9 cellular contexts compared by ENCODE assay signal in the genomic region with DNA sequence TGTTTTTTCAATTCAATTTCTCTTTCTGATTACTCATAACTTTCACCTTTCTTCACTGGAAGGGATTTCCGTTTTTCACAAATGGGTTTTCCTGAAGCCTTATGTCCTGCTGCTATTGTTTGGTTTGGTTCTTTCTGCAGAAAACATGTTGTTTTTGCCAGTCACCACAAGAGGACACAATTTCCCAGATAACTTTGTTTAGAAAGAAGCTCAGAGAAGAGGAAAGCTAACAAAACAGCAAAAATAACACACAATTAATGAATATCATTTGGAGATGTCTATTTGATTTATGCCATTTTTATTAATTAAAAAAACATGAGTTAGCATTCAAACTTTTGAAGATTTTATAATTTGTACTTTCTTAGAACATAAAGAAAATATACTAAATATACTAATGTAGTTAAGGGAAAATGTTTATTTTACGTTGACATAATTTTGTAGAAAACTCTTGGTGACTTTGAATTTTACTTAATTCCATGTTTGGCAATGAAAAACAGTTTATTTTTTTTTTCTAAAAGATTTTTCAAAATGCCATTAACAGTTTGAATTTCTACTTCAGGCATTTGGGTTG. TPM values are rescaled to one million over a fixed set of nuclear protein-coding genes. Genes with fewer than 3 reads are reported as not detected.
DNase-seq lines count a peak whose midpoint lies in the region; ATAC-seq, FAIRE-seq and TF ChIP-seq lines count a peak whose summit lies in the region.
"Had no signal": no experiment of that assay in that cellular context is flagged by ENCODE, and none has a peak within 500 bp of the region (broad histone marks: within the 10 kb centered on the region; RNA-seq: fewer than 3 reads in every experiment).

No MANE protein-coding gene starts in this region.

- TF ChIP-seq RAD21 in A549 (conservative IDR thresholded peaks at IDR 0.05 in 1 of 2, IDR thresholded peaks at IDR 0.05 in 1 of 2), result peak; percentile 66 to 79; a peak in 4 of 5 replicates

- POLR2A ChIA-PET in A549 (lab: Yijun Ruan, JAX), result interaction anchor here (0.5 to 1.1 kb wide), 3 partner anchors 469 to 1618 kb away, joined by 3 to 6 read pairs (median 3); partner anchors contain the start of gene POLR1F

- TF ChIP-seq EP300 in A549 (IDR thresholded peaks at IDR 0.05), result no peak

- peak; percentile 23 to 47 for DNase-seq in A549 (ENCODE audit: low read depth in 1 of 2, low spot score in 1 of 2)
- peak; percentile 70 for DNase-seq in HCEC 1CT
- peak; percentile 65 for DNase-seq in RKO (ENCODE audit: low spot score)
- DNase-seq in fibroblast of peridontal ligament (ENCODE audit: extremely low read depth), result peak; percentile 83
- DNase-seq in GM19238 (ENCODE audit: insufficient read length, low spot score), result no peak
- no peak for DNase-seq in activated CD8-positive, alpha-beta memory T cell treated with anti-CD3 and anti-CD28 coated beads for 24 hours
- no peak for DNase-seq in stimulated activated CD4-positive, alpha-beta T cell treated with anti-CD3 and anti-CD28 coated beads, Interleukin-4, amount 100 ng/mL, for 1 hour
- no peak for DNase-seq in ecto neural progenitor cell (ENCODE audit: low spot score)

- H3K9me3 ChIP-seq in A549, result no peaks in the 10 kb centered on the region

- no peak for FAIRE-seq in A549 (lab: Jason Lieb, UNC)

- no peak overlapping the region for H3K4me3 ChIP-seq in A549

- H3K4me1 ChIP-seq in A549, result no peaks in the 10 kb centered on the region

- WGBS in A549 (ENCODE audit: missing lambda C conversion rate), result 30% methylated on average over 2 of the region's 2 CpGs

- CTCF ChIA-PET in A549 (lab: Yijun Ruan, JAX), result interaction anchor here (0.6 to 4.7 kb wide), 25 partner anchors 11 to 764 kb away, joined by 3 to 25 read pairs (median 4); partner anchors contain the start of gene FERD3L

- H3K4me2 ChIP-seq in A549, result no peak overlapping the region

- H3K27ac ChIP-seq in A549, result no peak overlapping the region

- no peak for TF ChIP-seq POLR2A in A549 (IDR thresholded peaks at IDR 0.05; ENCODE audit: low read length)

- no peak for ATAC-seq in A549

- TF ChIP-seq CTCF in A549 (IDR thresholded peaks at IDR 0.05), result peak; percentile 71

TF ChIP-seq in A549, 52 proteins besides CTCF, POLR2A, EP300 and RAD21:
- TF ChIP-seq NR3C1 (IDR thresholded peaks at IDR 0.05) (no peak), NFE2L2 (conservative IDR thresholded peaks at IDR 0.05; ENCODE audit: low read length) (0 out of 2 replicates have a peak, but pooled peaks have one; percentile 14), SMC3 (IDR thresholded peaks at IDR 0.05) (peak; percentile 73)

RNA-seq across cellular contexts. Expression of gene TWIST1, which starts 4.7 kb away (rescaled TPM):
- polyA plus RNA-seq in A549 (2011; rRNA removed) (0.61 and 0.75 TPM in 2 replicates), A549 (2017; fragmentation: RNase III; extraction: RNeasy Plus Mini Kit Qiagen cat#74134 plus additional on column Dnase treatment) (1.2 to 1.6 TPM (median 1.3 TPM) in 3 replicates)
- 4.2 and 5.5 TPM in 2 replicates for polyA plus RNA-seq in A549 (2012; cell fraction: cytosol; rRNA removed)
- 4.0 and 4.3 TPM in 2 replicates for polyA plus RNA-seq in A549 (2012; cell fraction: nucleus; rRNA removed)
- polyA minus RNA-seq in A549 (2011; rRNA and poly(A)+ RNA removed), result 0.12 and 2.4 TPM in 2 replicates

RNA-seq across cellular contexts. Expression of gene FERD3L, which starts 23.1 kb away (rescaled TPM):
- polyA plus RNA-seq in A549 (2011; rRNA removed) (not detected in 2 replicates), A549 (2017; fragmentation: RNase III; extraction: RNeasy Plus Mini Kit Qiagen cat#74134 plus additional on column Dnase treatment) (not detected in 3 replicates)
- not detected in 2 replicates for polyA plus RNA-seq in A549 (2012; cell fraction: cytosol; rRNA removed)
- not detected in 2 replicates for polyA plus RNA-seq in A549 (2012; cell fraction: nucleus; rRNA removed)
- polyA minus RNA-seq in A549 (2011; rRNA and poly(A)+ RNA removed), result not detected in 2 replicates
- polyA plus RNA-seq: adipose tissue had no signal

Comparison
In these comparisons a context has a peak if more than half of its experiments do, and no peak if none do; other contexts are left out.
1. DNase-seq: peak in A549 (2 of 2), HCEC 1CT (single experiment), RKO (single experiment) and fibroblast of peridontal ligament (single experiment); none in GM19238 (single experiment), activated CD8-positive, alpha-beta memory T cell treated with anti-CD3 and anti-CD28 coated beads for 24 hours (single experiment), stimulated activated CD4-positive, alpha-beta T cell treated with anti-CD3 and anti-CD28 coated beads, Interleukin-4, amount 100 ng/mL, for 1 hour (single experiment) and ecto neural progenitor cell (single experiment).